In the genomic region with DNA sequence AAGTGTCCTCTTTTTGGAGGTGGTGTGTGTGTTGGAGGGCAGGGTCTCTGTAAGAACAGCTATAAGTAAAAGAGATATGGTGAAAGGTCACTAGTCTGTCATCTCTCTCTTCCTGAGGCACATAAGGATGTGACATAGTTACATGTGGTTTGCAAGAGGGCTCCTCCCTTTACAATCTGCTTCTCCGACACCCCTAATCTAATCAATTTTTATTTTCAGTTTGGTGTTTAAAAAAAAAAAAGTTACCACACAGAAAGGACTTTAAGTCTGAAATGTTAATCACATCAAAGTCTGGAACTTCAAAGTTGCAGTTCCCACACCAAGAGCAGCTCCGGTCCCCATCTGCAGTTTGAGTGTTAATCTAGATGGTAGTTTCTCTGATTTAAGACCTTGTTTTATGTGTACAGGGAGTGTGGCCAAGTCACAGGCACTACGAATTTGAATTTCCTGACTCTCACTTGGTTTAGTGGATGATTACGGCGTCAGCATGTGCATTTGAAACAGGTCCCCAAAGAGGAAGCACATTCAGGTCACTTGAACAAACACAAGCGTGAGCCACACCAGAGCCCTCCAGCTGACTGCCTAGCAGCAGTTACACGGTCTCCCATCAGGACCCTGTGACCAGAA, we compare ENCODE assay signal across 8 cellular contexts. TPM values are rescaled to one million over a fixed set of nuclear protein-coding genes. Genes with fewer than 3 reads are reported as not detected.
DNase-seq lines count a peak whose midpoint lies in the region; ATAC-seq, FAIRE-seq and TF ChIP-seq lines count a peak whose summit lies in the region.

No MANE protein-coding gene starts in this region.

- TF ChIP-seq EP300 in suprapubic skin (IDR thresholded peaks at IDR 0.05), result no peak

- peaks cover 0 to 50% (median 23%) of the 10 kb centered on the region in 11 experiments; a peak in 14 of 22 replicates for H3K36me3 ChIP-seq in BLaER1 treated with 17β-estradiol and CSF1 and Interleukin-3, amounts not matched to agents 10 nM and 100 nM
- H3K36me3 ChIP-seq in kidney (ENCODE audit: control insufficient read depth in 1 of 2, insufficient read depth in 2 of 2, low read length in 2 of 2) (no peaks in the 10 kb centered on the region), suprapubic skin (no peaks in the 10 kb centered on the region)

- DNase-seq in activated T-cell treated with anti-CD3 and anti-CD28 coated beads for 24 hours (ENCODE audit: low read depth), result peak; percentile 37
- DNase-seq in kidney, result no peak
- peak; percentile 53 for DNase-seq in stimulated activated naive CD8-positive, alpha-beta T cell treated with anti-CD3 and anti-CD28 coated beads, Interleukin-15, Interleukin-2, amounts not matched to agents 100 U/mL and 50 U/mL, for 24 hours
- DNase-seq in HuH-7 (ENCODE audit: low spot score), result no peak
- DNase-seq in suprapubic skin (ENCODE audit: low spot score in 2 of 2), result no peak

- WGBS in suprapubic skin, result 59% methylated on average over 7 of the region's 7 CpGs

- peak overlapping the region in 2 of 10 experiments; percentile 9 to 12; a peak in 1 of 20 replicates for H3K4me3 ChIP-seq in BLaER1 treated with 17β-estradiol and CSF1 and Interleukin-3, amounts not matched to agents 10 nM and 100 nM
- H3K4me3 ChIP-seq in kidney (ENCODE audit: low read length in 2 of 2) (no peak overlapping the region), suprapubic skin (no peak overlapping the region)

- ATAC-seq in GM19397 (IDR thresholded peaks at IDR 0.05; ENCODE audit: unreplicated experiment) (peak; percentile 82), HG03432 (IDR thresholded peaks at IDR 0.05; ENCODE audit: unreplicated experiment) (peak; percentile 88)
- peak; percentile 88 for ATAC-seq in stimulated activated naive CD8-positive, alpha-beta T cell treated with anti-CD3 and anti-CD28 coated beads, Interleukin-15, Interleukin-2, amounts not matched to agents 100 U/mL and 50 U/mL, for 24 hours

- H3K27me3 ChIP-seq in BLaER1 treated with 17β-estradiol and CSF1 and Interleukin-3, amounts not matched to agents 10 nM and 100 nM, result no peaks in the 10 kb centered on the region
- H3K27me3 ChIP-seq in suprapubic skin, result no peaks in the 10 kb centered on the region

- TF ChIP-seq POLR2A in suprapubic skin (IDR thresholded peaks at IDR 0.05), result no peak

- intact Hi-C loops in kidney (cut with DNase I), result no loop called here

- no peak for FAIRE-seq in kidney (lab: Jason Lieb, UNC)

- peaks cover 0 to 13% (median 7%) of the 10 kb centered on the region in 11 experiments; a peak in 10 of 22 replicates for H3K9me3 ChIP-seq in BLaER1 treated with 17β-estradiol and CSF1 and Interleukin-3, amounts not matched to agents 10 nM and 100 nM (replicated peaks in 1 of 11)
- H3K9me3 ChIP-seq in kidney (ENCODE audit: control insufficient read depth in 1 of 2, low read length in 2 of 2) (no peaks in the 10 kb centered on the region), suprapubic skin (no peaks in the 10 kb centered on the region)

- H3K4me2 ChIP-seq in BLaER1 treated with 17β-estradiol and CSF1 and Interleukin-3, amounts not matched to agents 10 nM and 100 nM, result peak overlapping the region; percentile 60 to 88 (median 77)

- peak overlapping the region; percentile 6 to 61 (median 50); a peak in 18 of 22 replicates for H3K9ac ChIP-seq in BLaER1 treated with 17β-estradiol and CSF1 and Interleukin-3, amounts not matched to agents 10 nM and 100 nM
- H3K9ac ChIP-seq in kidney (ENCODE audit: low read length in 2 of 2), result no peak overlapping the region

- TF ChIP-seq CTCF in kidney (IDR thresholded peaks at IDR 0.05; ENCODE audit: borderline replicate concordance, extremely low read depth, insufficient read depth), result no peak
- TF ChIP-seq CTCF in suprapubic skin (IDR thresholded peaks at IDR 0.05), result no peak

- peak overlapping the region in 10 of 11 experiments; percentile 45 to 72 (median 60); a peak in 19 of 22 replicates for H3K27ac ChIP-seq in BLaER1 treated with 17β-estradiol and CSF1 and Interleukin-3, amounts not matched to agents 10 nM and 100 nM
- H3K27ac ChIP-seq in kidney (ENCODE audit: low read depth in 2 of 2, low read length in 2 of 2) (peak overlapping the region; percentile 20 to 27), suprapubic skin (no peak overlapping the region)

- H3K4me1 ChIP-seq in BLaER1 treated with 17β-estradiol and CSF1 and Interleukin-3, amounts not matched to agents 10 nM and 100 nM, result peaks cover 26 to 55% (median 39%) of the 10 kb centered on the region in 10 experiments
- peaks cover 21 to 27% of the 10 kb centered on the region in 2 donors for H3K4me1 ChIP-seq in kidney (ENCODE audit: control insufficient read depth in 1 of 2, insufficient read depth in 1 of 2, low read depth in 1 of 2, low read length in 2 of 2)
- peaks cover 36% of the 10 kb centered on the region for H3K4me1 ChIP-seq in suprapubic skin

- H4K20me1 ChIP-seq in BLaER1 treated with 17β-estradiol and CSF1 and Interleukin-3, amounts not matched to agents 10 nM and 100 nM, result peaks cover 0 to 85% (median 45%) of the 10 kb centered on the region in 11 experiments; a peak in 14 of 22 replicates

RNA-seq across cellular contexts. Expression of gene FOXO1, which starts 53.1 kb away (rescaled TPM):
- 54.6 TPM for total RNA-seq in kidney
- polyA plus RNA-seq in kidney (ENCODE audit: insufficient read depth, low read depth, low replicate concordance), result 8.6 TPM
- total RNA-seq in suprapubic skin, result 10 to 100 TPM; 50.7 to 67.2 (median 60.3) TPM

Comparison
In these comparisons a context has a peak if more than half of its experiments do, and no peak if none do; other contexts are left out.
1. H3K9ac ChIP-seq: peak in BLaER1 treated with 17β-estradiol and CSF1 and Interleukin-3, amounts not matched to agents 10 nM and 100 nM (11 of 11); none in kidney (0 of 2).
2. DNase-seq: peak in activated T-cell treated with anti-CD3 and anti-CD28 coated beads for 24 hours (single experiment) and stimulated activated naive CD8-positive, alpha-beta T cell treated with anti-CD3 and anti-CD28 coated beads, Interleukin-15, Interleukin-2, amounts not matched to agents 100 U/mL and 50 U/mL, for 24 hours (single experiment); none in kidney (single experiment), HuH-7 (single experiment) and suprapubic skin (0 of 2).
3. Peak in every context shown above with its lines, with median percentiles within 50 percentile points of each other: ATAC-seq.